10 cellular contexts compared by ENCODE assay signal in the genomic region with DNA sequence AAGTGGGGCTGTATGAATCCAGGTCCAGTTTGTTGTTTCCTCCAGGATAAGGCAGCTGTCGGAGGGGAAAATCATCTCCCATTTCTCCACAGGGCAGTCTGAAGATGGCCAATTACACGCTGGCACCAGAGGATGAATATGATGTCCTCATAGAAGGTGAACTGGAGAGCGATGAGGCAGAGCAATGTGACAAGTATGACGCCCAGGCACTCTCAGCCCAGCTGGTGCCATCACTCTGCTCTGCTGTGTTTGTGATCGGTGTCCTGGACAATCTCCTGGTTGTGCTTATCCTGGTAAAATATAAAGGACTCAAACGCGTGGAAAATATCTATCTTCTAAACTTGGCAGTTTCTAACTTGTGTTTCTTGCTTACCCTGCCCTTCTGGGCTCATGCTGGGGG. TPM values are rescaled to one million over a fixed set of nuclear protein-coding genes. Genes with fewer than 3 reads are reported as not detected.
DNase-seq lines count a peak whose midpoint lies in the region; ATAC-seq and TF ChIP-seq lines count a peak whose summit lies in the region.
"Had no signal": no experiment of that assay in that cellular context is flagged by ENCODE, and none has a peak within 500 bp of the region (broad histone marks: within the 10 kb centered on the region; RNA-seq: fewer than 3 reads in every experiment).

No MANE protein-coding gene starts in this region.

- peak overlapping the region; percentile 82 for H3K4me3 Mint-ChIP-seq in activated CD8-positive, alpha-beta T cell treated with anti-CD3 and anti-CD28 coated beads for 36 hours
- no peak overlapping the region for H3K4me3 Mint-ChIP-seq in chondrocyte (ENCODE audit: unreplicated experiment)

- 59 to 91% (median 65%) methylated on average over 7 of the region's 7 CpGs for WGBS in spleen, 5 donors
- 69 to 82% (median 71%) methylated on average over 7 of the region's 7 CpGs for WGBS in ovary, 3 donors

- no peaks in the 10 kb centered on the region for H3K27me3 ChIP-seq in spleen (replicated peaks in 1 of 7)
- no peaks in the 10 kb centered on the region for H3K27me3 ChIP-seq in ovary

- peaks cover 36% of the 10 kb centered on the region for H3K4me1 Mint-ChIP-seq in activated CD8-positive, alpha-beta T cell treated with anti-CD3 and anti-CD28 coated beads for 36 hours (ENCODE audit: low read depth)
- peaks cover 42% of the 10 kb centered on the region for H3K4me1 Mint-ChIP-seq in chondrocyte (ENCODE audit: low read depth)

- peak overlapping the region; percentile 76 to 91 (median 86) for H3K27ac ChIP-seq in spleen
- H3K27ac ChIP-seq in ovary: no peak overlapping the region

- peaks cover 0 to 12% (median 0%) of the 10 kb centered on the region in 6 donors for H3K36me3 ChIP-seq in spleen
- H3K36me3 ChIP-seq in ovary: no peaks in the 10 kb centered on the region

- intact Hi-C loops in activated CD8-positive, alpha-beta T cell treated with anti-CD3 and anti-CD28 coated beads for 36 hours (cut with micrococcal nuclease): no loop called here
- intact Hi-C loops in left ventricle myocardium superior (cut with micrococcal nuclease): no loop called here
- intact Hi-C loops in spleen (cut with DNase I; ENCODE audit: low total_unique reads): no loop called here
- intact Hi-C loops in ovary (cut with DNase I): no loop called here

- no peaks in the 10 kb centered on the region for H3K9me3 Mint-ChIP-seq in activated CD8-positive, alpha-beta T cell treated with anti-CD3 and anti-CD28 coated beads for 36 hours
- H3K9me3 Mint-ChIP-seq in chondrocyte (ENCODE audit: low read depth): no peaks in the 10 kb centered on the region

- no peak for ATAC-seq in activated CD8-positive, alpha-beta T cell treated with anti-CD3 and anti-CD28 coated beads for 36 hours
- peak; percentile 76 for ATAC-seq in left ventricle myocardium superior
- no peak for ATAC-seq in HG03196 (IDR thresholded peaks at IDR 0.05; ENCODE audit: unreplicated experiment)

- H3K4me1 ChIP-seq in spleen: peaks cover 12 to 94% (median 69%) of the 10 kb centered on the region in 6 donors
- peaks cover 8% of the 10 kb centered on the region for H3K4me1 ChIP-seq in ovary (ENCODE audit: insufficient read depth)

- H3K9me3 ChIP-seq in spleen (no peaks in the 10 kb centered on the region), ovary (no peaks in the 10 kb centered on the region)

- TF ChIP-seq CTCF in activated CD8-positive, alpha-beta T cell treated with anti-CD3 and anti-CD28 coated beads for 36 hours (IDR thresholded peaks at IDR 0.05): no peak
- TF ChIP-seq CTCF in spleen (IDR thresholded peaks at IDR 0.05 in 8 of 11, conservative IDR thresholded peaks at IDR 0.05 in 3 of 11) (no peak), ovary (IDR thresholded peaks at IDR 0.05) (no peak), chondrocyte (IDR thresholded peaks at IDR 0.05) (no peak)

- no peak for TF ChIP-seq POLR2A in spleen (IDR thresholded peaks at IDR 0.05)
- no peak for TF ChIP-seq POLR2A in ovary (IDR thresholded peaks at IDR 0.05)

- no peaks in the 10 kb centered on the region for H3K36me3 Mint-ChIP-seq in activated CD8-positive, alpha-beta T cell treated with anti-CD3 and anti-CD28 coated beads for 36 hours (ENCODE audit: low read depth)
- H3K36me3 Mint-ChIP-seq in chondrocyte (ENCODE audit: low read depth): no peaks in the 10 kb centered on the region

- peak; percentile 87 for DNase-seq in LHCN-M2 (ENCODE audit: low read depth)
- DNase-seq in activated CD8-positive, alpha-beta T cell treated with anti-CD3 and anti-CD28 coated beads for 36 hours: no peak
- DNase-seq in left ventricle myocardium superior: no peak
- no peak for DNase-seq in spleen
- no peak for DNase-seq in ovary
- DNase-seq in chondrocyte (ENCODE audit: low spot score): no peak
- DNase-seq: activated CD4-positive, alpha-beta T cell treated with anti-CD3 and anti-CD28 coated beads, Interleukin-2, amount 50 U/mL, for 4 hours; NCI-H1436 treated with DMSO at 0.1 percent for 48 hours had no signal

- H3K4me3 ChIP-seq in spleen (peak overlapping the region in 7 of 8 donors; percentile 24 to 67 (median 38)), ovary (no peak overlapping the region)

- no peaks in the 10 kb centered on the region for H3K27me3 Mint-ChIP-seq in activated CD8-positive, alpha-beta T cell treated with anti-CD3 and anti-CD28 coated beads for 36 hours
- H3K27me3 Mint-ChIP-seq in chondrocyte (ENCODE audit: low read depth): peaks cover 2% of the 10 kb centered on the region

- POLR2A ChIA-PET in activated CD8-positive, alpha-beta T cell treated with anti-CD3 and anti-CD28 coated beads for 36 hours (lab: Charles Lee): interaction anchor here (0.9 kb wide), 2 partner anchors 108 to 132 kb away, joined by 3 read pairs; no protein-coding TSS in a partner anchor

- CTCF ChIA-PET in activated CD8-positive, alpha-beta T cell treated with anti-CD3 and anti-CD28 coated beads for 36 hours (lab: Charles Lee): interaction anchor here (0.8 to 2.5 kb wide), 10 partner anchors 9 to 330 kb away, joined by 3 to 9 read pairs (median 4); a partner anchor contains a TSS

- peak overlapping the region; percentile 39 for H3K27ac Mint-ChIP-seq in activated CD8-positive, alpha-beta T cell treated with anti-CD3 and anti-CD28 coated beads for 36 hours
- H3K27ac Mint-ChIP-seq in chondrocyte (ENCODE audit: unreplicated experiment): no peak overlapping the region

- no peak for TF ChIP-seq EP300 in ovary (IDR thresholded peaks at IDR 0.05)

RNA-seq across cellular contexts. Expression of a gene that starts 0.9 kb away (rescaled TPM):
- total RNA-seq in LHCN-M2 (2014; rRNA removed) (5.3 and 5.4 TPM in 2 replicates), left ventricle myocardium superior (1.4 TPM), spleen (10 to 100 TPM in 6 of 7 donors, 1 to 10 TPM in 1; 9.9 to 21.7 (median 15.5) TPM), ovary (1 to 10 TPM in 3 of 7 donors, under 1 TPM in 3, not detected in 1; 0.72 to 4.4 (median 1.0) TPM), chondrocyte (not detected in 3 replicates)
- polyA plus RNA-seq in LHCN-M2 (2012): 1.6 TPM
- 1 to 10 TPM; 2.8 TPM for total RNA-seq in activated CD8-positive, alpha-beta T cell treated with anti-CD3 and anti-CD28 coated beads for 36 hours
- polyA plus RNA-seq in spleen (10 to 100 TPM in 1 of 3 donors, 1 to 10 TPM in 2; 4.8 to 12.0 (median 5.6) TPM), ovary (1 to 10 TPM; 1.2 to 5.4 TPM)

RNA-seq across cellular contexts. Expression of a gene that starts 37.2 kb away (rescaled TPM):
- total RNA-seq in LHCN-M2 (2014; rRNA removed): not detected in 2 replicates
- not detected for polyA plus RNA-seq in LHCN-M2 (2012)
- total RNA-seq in activated CD8-positive, alpha-beta T cell treated with anti-CD3 and anti-CD28 coated beads for 36 hours: 1 to 10 TPM; 1.7 to 2.2 TPM
- total RNA-seq in left ventricle myocardium superior: 0.62 TPM
- total RNA-seq in spleen: 10 to 100 TPM in 3 of 7 donors, 1 to 10 TPM in 4; 5.0 to 15.5 (median 9.5) TPM
- 1 to 10 TPM; 2.0 to 5.8 (median 2.4) TPM for polyA plus RNA-seq in spleen
- total RNA-seq in ovary: 1 to 10 TPM in 3 of 7 donors, under 1 TPM in 4; 0.23 to 2.1 (median 0.92) TPM
- 1 to 10 TPM in 1 of 2 donors, under 1 TPM in 1; 0.45 to 7.4 TPM for polyA plus RNA-seq in ovary
- total RNA-seq in chondrocyte: not detected in 3 replicates
- total RNA-seq: RPMI7951 had no signal

RNA-seq across cellular contexts. Expression of a gene that starts 54.1 kb away (rescaled TPM):
- total RNA-seq in LHCN-M2 (2014; rRNA removed): not detected in 2 replicates
- polyA plus RNA-seq in LHCN-M2 (2012): not detected
- under 1 TPM; 0.81 to 0.83 TPM for total RNA-seq in activated CD8-positive, alpha-beta T cell treated with anti-CD3 and anti-CD28 coated beads for 36 hours
- total RNA-seq in left ventricle myocardium superior: 1.3 TPM
- total RNA-seq in spleen: 10 to 100 TPM; 14.3 to 54.4 (median 26.7) TPM
- 1 to 10 TPM; 2.0 to 5.8 (median 5.0) TPM for polyA plus RNA-seq in spleen
- total RNA-seq in ovary: 1 to 10 TPM in 1 of 7 donors, under 1 TPM in 6; 0.34 to 1.8 (median 0.43) TPM
- polyA plus RNA-seq in ovary: 1 to 10 TPM in 1 of 2 donors, under 1 TPM in 1; 0.40 to 6.0 TPM
- total RNA-seq in chondrocyte: not detected in 3 replicates
- total RNA-seq: RPMI7951 had no signal

RNA-seq across cellular contexts. Expression of a gene that starts 56.7 kb away (rescaled TPM):
- 0.06 TPM in 1 of 2 replicates, not detected in the other for total RNA-seq in LHCN-M2 (2014; rRNA removed)
- 0.06 TPM for polyA plus RNA-seq in LHCN-M2 (2012)
- not detected for total RNA-seq in activated CD8-positive, alpha-beta T cell treated with anti-CD3 and anti-CD28 coated beads for 36 hours
- total RNA-seq in left ventricle myocardium superior: 3.7 TPM
- total RNA-seq in spleen: 100 to 1,000 TPM in 3 of 7 donors, 10 to 100 TPM in 4; 48.2 to 598 (median 63.2) TPM
- 10 to 100 TPM; 15.2 to 34.7 (median 16.7) TPM for polyA plus RNA-seq in spleen
- total RNA-seq in ovary: 10 to 100 TPM in 1 of 7 donors, 1 to 10 TPM in 4, under 1 TPM in 2; 0.56 to 23.7 (median 1.2) TPM
- polyA plus RNA-seq in ovary: 1 to 10 TPM in 1 of 2 donors, under 1 TPM in 1; 0.86 to 1.5 TPM
- not detected in 3 replicates for total RNA-seq in chondrocyte

Comparison
In these comparisons a context has a peak if more than half of its experiments do, and no peak if none do; other contexts are left out.
1. H3K27ac ChIP-seq: peak in spleen (8 of 8); none in ovary (0 of 2).